Comparison of ENCODE assay signal across 1 cellular context in the genomic region with DNA sequence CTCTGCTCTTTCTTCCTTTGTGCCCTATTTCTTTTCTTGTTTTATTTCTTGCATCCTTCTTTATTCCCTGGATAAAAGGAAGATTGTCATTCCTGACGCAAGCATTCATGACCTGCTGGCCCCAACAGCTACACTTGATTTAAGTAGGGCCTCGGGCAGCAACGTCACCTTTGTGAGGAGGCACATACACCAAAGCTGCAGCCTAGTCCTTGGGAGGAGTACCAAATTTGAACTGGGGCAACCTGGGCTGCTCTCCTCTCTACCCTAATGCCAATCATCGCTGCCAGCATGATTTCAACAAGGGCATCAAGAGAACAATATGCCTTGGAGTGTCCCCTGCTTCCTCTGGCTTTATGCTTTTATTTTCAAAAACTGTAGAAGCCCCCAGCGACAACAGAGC.
TF ChIP-seq lines count a peak whose summit lies in the region.

No MANE protein-coding gene starts in this region.

TF ChIP-seq in SK-N-SH treated with all-trans-retinoic acid at 6 μM for 48 hours, 23 proteins besides CTCF, POLR2A, EP300 and RAD21 (continued from another document):
- TF ChIP-seq, protein P1, sequence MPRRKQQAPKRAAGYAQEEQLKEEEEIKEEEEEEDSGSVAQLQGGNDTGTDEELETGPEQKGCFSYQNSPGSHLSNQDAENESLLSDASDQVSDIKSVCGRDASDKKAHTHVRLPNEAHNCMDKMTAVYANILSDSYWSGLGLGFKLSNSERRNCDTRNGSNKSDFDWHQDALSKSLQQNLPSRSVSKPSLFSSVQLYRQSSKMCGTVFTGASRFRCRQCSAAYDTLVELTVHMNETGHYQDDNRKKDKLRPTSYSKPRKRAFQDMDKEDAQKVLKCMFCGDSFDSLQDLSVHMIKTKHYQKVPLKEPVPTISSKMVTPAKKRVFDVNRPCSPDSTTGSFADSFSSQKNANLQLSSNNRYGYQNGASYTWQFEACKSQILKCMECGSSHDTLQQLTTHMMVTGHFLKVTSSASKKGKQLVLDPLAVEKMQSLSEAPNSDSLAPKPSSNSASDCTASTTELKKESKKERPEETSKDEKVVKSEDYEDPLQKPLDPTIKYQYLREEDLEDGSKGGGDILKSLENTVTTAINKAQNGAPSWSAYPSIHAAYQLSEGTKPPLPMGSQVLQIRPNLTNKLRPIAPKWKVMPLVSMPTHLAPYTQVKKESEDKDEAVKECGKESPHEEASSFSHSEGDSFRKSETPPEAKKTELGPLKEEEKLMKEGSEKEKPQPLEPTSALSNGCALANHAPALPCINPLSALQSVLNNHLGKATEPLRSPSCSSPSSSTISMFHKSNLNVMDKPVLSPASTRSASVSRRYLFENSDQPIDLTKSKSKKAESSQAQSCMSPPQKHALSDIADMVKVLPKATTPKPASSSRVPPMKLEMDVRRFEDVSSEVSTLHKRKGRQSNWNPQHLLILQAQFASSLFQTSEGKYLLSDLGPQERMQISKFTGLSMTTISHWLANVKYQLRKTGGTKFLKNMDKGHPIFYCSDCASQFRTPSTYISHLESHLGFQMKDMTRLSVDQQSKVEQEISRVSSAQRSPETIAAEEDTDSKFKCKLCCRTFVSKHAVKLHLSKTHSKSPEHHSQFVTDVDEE (CRISPR knock-in tag; IDR thresholded peaks at IDR 0.05): no peak
- TF ChIP-seq RARB (CRISPR knock-in tag; IDR thresholded peaks at IDR 0.05) (no peak), BACH2 (CRISPR knock-in tag; IDR thresholded peaks at IDR 0.05; ENCODE audit: borderline replicate concordance) (no peak), ZC3H10 (CRISPR knock-in tag; IDR thresholded peaks at IDR 0.05) (no peak)
